In genomic region chr4:169044723-169045447, GRCh38 we compare ENCODE assay signal across 2 cellular contexts.
A peak's percentile ranks its signal among the peaks of the same experiment; 100 is the strongest.
TF ChIP-seq lines count a peak whose summit lies in the region.

No MANE protein-coding gene starts in this region.

TF ChIP-seq in endothelial cell of umbilical vein, 7 proteins besides CTCF, POLR2A, EP300 and RAD21 (continued from another document):
- no peak for TF ChIP-seq MAX (IDR thresholded peaks at IDR 0.05; ENCODE audit: insufficient read depth, insufficient read length)
- TF ChIP-seq MYC (IDR thresholded peaks at IDR 0.05; ENCODE audit: low read depth, low read length): no peak
- TF ChIP-seq GATA2 (IDR thresholded peaks at IDR 0.05; ENCODE audit: insufficient read depth, insufficient read length, low read depth, low read length): no peak

TF ChIP-seq in liver, 16 proteins besides CTCF, POLR2A, EP300 and RAD21:
- TF ChIP-seq ZBTB33 (IDR thresholded peaks at IDR 0.05) (no peak), MAX (IDR thresholded peaks at IDR 0.05) (no peak), HNF4G (IDR thresholded peaks at IDR 0.05) (peak; percentile 47), NR2F2 (IDR thresholded peaks at IDR 0.05) (no peak), HNF4A (conservative IDR thresholded peaks at IDR 0.05) (peak; percentile 68 to 77), GABPA (IDR thresholded peaks at IDR 0.05 in 1 of 2, conservative IDR thresholded peaks at IDR 0.05 in 1 of 2) (no peak), REST (IDR thresholded peaks at IDR 0.05) (no peak), RXRA (IDR thresholded peaks at IDR 0.05) (peak in 1 of 2 donors; percentile 25), TAF1 (conservative IDR thresholded peaks at IDR 0.05) (no peak), FOXA1 (IDR thresholded peaks at IDR 0.05) (no peak), SP1 (IDR thresholded peaks at IDR 0.05) (peak; percentile 16), JUND (IDR thresholded peaks at IDR 0.05) (no peak)
